7 cellular contexts compared by ENCODE assay signal in the genomic region with DNA sequence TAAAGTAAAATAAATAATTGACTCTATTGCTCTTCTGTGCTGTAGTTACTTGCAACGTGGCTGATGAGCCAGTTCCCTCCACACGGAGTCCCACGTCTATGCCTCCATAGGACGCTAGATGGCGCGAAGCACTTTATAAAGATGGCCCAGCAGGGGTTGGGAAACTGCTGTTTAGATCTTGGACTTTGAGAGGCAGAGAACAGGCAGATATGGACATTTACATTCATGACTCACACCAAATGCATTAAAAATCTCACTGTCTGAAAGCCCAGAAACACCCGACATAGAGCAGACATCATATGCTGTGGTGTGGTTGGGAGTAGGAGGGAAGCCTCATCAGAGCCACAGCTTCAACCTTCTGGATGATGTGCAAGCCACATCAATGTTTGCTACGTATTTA.
DNase-seq lines count a peak whose midpoint lies in the region; ATAC-seq and TF ChIP-seq lines count a peak whose summit lies in the region.

No MANE protein-coding gene starts in this region.

- no peaks in the 10 kb centered on the region for H3K27me3 ChIP-seq in prostate gland (replicated peaks; ENCODE audit: insufficient read depth)

- no peaks in the 10 kb centered on the region for H3K36me3 ChIP-seq in prostate gland

- ATAC-seq in activated naive CD4-positive, alpha-beta T cell treated with anti-CD3 and anti-CD28 coated beads, Interleukin-2, amount 50 U/mL, for 72 hours = peak; percentile 47 to 88

- H3K4me1 ChIP-seq in prostate gland (replicated peaks) = no peaks in the 10 kb centered on the region

- WGBS in prostate gland = 7% methylated on average over 8 of the region's 8 CpGs

- peak; percentile 96 for DNase-seq in HCEC 1CT
- DNase-seq in OCI-M2 (lab: John Stamatoyannopoulos, UW; ENCODE audit: unreplicated experiment) = peak; percentile 46
- peak in 1 of 2 donors; percentile 58 for DNase-seq in activated naive CD4-positive, alpha-beta T cell treated with anti-CD3 and anti-CD28 coated beads, Interleukin-2, amount 50 U/mL, for 72 hours (ENCODE audit: low spot score in 2 of 2)
- DNase-seq in head of caudate nucleus = peak; percentile 60 to 93 (median 85)
- peak; percentile 49 for DNase-seq in prostate gland (ENCODE audit: low spot score)

- no peaks in the 10 kb centered on the region for H3K36me3 Mint-ChIP-seq in activated naive CD4-positive, alpha-beta T cell treated with anti-CD3 and anti-CD28 coated beads, Interleukin-2, amount 50 U/mL, for 72 hours

- intact Hi-C loops in head of caudate nucleus (cut with DNase I) = loop anchor here (5.0 kb wide), 1 partner anchor 651 kb away; no protein-coding TSS in a partner anchor
- intact Hi-C loops in prostate gland (cut with DNase I) = loop anchor here (2.0 to 5.0 kb wide), 2 partner anchors 440 to 941 kb away; no protein-coding TSS in a partner anchor

- H3K4me3 ChIP-seq in GM12875 (ENCODE audit: low read depth, low read length) (no peak overlapping the region), prostate gland (no peak overlapping the region)

- TF ChIP-seq POLR2A in prostate gland (IDR thresholded peaks at IDR 0.05) = no peak

- H3K27ac Mint-ChIP-seq in activated naive CD4-positive, alpha-beta T cell treated with anti-CD3 and anti-CD28 coated beads, Interleukin-2, amount 50 U/mL, for 72 hours = no peak overlapping the region

- TF ChIP-seq CTCF in GM12875 (IDR thresholded peaks at IDR 0.05; ENCODE audit: borderline replicate concordance, insufficient read depth, low read depth, low read length) (peak; percentile 87), LNCAP (IDR thresholded peaks at IDR 0.05) (peak; percentile 86), prostate gland (IDR thresholded peaks at IDR 0.05) (peak; percentile 53 to 70 (median 64))

- no peaks in the 10 kb centered on the region for H3K9me3 ChIP-seq in prostate gland

- H3K27ac ChIP-seq in prostate gland = no peak overlapping the region

- no peaks in the 10 kb centered on the region for H3K9me3 Mint-ChIP-seq in activated naive CD4-positive, alpha-beta T cell treated with anti-CD3 and anti-CD28 coated beads, Interleukin-2, amount 50 U/mL, for 72 hours
